In genomic region chr17:73313526-73314127, GRCh38 we compare ENCODE assay signal across 1 cellular context.
TF ChIP-seq lines count a peak whose summit lies in the region.

No MANE protein-coding gene starts in this region.

TF ChIP-seq in K562, 482 proteins besides CTCF, POLR2A, EP300 and RAD21:
- TF ChIP-seq ZNF232 (CRISPR knock-in tag; IDR thresholded peaks at IDR 0.05) (peak; percentile 91), ZNF75A (CRISPR knock-in tag; IDR thresholded peaks at IDR 0.05) (no peak)
